8 cellular contexts compared by ENCODE assay signal in genomic region chr19:21482863-21483276, GRCh38. TPM values are rescaled to one million over a fixed set of nuclear protein-coding genes. Genes with fewer than 3 reads are reported as not detected.
A peak's percentile ranks its signal among the peaks of the same experiment; 100 is the strongest.
DNase-seq lines count a peak whose midpoint lies in the region.

No MANE protein-coding gene starts in this region.

- DNase-seq in 8988T (peak; percentile 57), HT1080 (ENCODE audit: low read depth) (peak; percentile 31), lung microvascular endothelial cell (ENCODE audit: low read depth in 2 of 2) (peak; percentile 32 to 53), NCI-H226 (no peak), HT-29 (ENCODE audit: low spot score) (no peak)
- DNase-seq in activated CD4-positive, CD25-positive, alpha-beta regulatory T cell treated with anti-CD3 and anti-CD28 coated beads, Interleukin-2, amount 50 U/mL, for 16 hours (ENCODE audit: low read depth, low spot score): peak; percentile 26
- DNase-seq in central memory CD4-positive, alpha-beta T cell: peak; percentile 44
- DNase-seq in stimulated activated CD8-positive, alpha-beta memory T cell treated with anti-CD3 and anti-CD28 coated beads, Interleukin-4, amount 100 ng/mL, for 4 hours (ENCODE audit: low read depth in 2 of 2, low spot score in 1 of 2): peak; percentile 25 to 44

RNA-seq across cellular contexts. Expression of gene ZNF429, which starts 22.5 kb away (rescaled TPM):
- not detected in 2 replicates for total RNA-seq in HT1080 (2014; rRNA removed; shearing (Covaris generic))
- polyA plus RNA-seq in HT1080 (2015; cell fraction: cytosol; rRNA removed): 0.15 TPM in 1 of 2 replicates, not detected in the other
- 0.19 and 0.33 TPM in 2 replicates for polyA plus RNA-seq in HT1080 (2015; cell fraction: nucleus; rRNA removed)
- 1.1 and 3.8 TPM in 2 replicates for total RNA-seq in lung microvascular endothelial cell
- total RNA-seq in HT-29 (2014; rRNA removed; shearing (Covaris generic)): 0.41 and 0.42 TPM in 2 replicates

Comparison
In these comparisons a context has a peak if more than half of its experiments do, and no peak if none do; other contexts are left out.
1. DNase-seq: peak in 8988T (single experiment), HT1080 (single experiment), activated CD4-positive, CD25-positive, alpha-beta regulatory T cell treated with anti-CD3 and anti-CD28 coated beads, Interleukin-2, amount 50 U/mL, for 16 hours (single experiment), central memory CD4-positive, alpha-beta T cell (single experiment), lung microvascular endothelial cell (2 of 2) and stimulated activated CD8-positive, alpha-beta memory T cell treated with anti-CD3 and anti-CD28 coated beads, Interleukin-4, amount 100 ng/mL, for 4 hours (2 of 2); none in NCI-H226 (single experiment) and HT-29 (single experiment).